ENCODE assay signal across 2 cellular contexts in genomic region chr3:11717768-11718581, GRCh38.
TF ChIP-seq lines count a peak whose summit lies in the region.

No MANE protein-coding gene starts in this region.

TF ChIP-seq in IMR-90, 13 proteins besides CTCF, POLR2A, EP300 and RAD21 (continued from another document):
- TF ChIP-seq FOS (IDR thresholded peaks at IDR 0.05; ENCODE audit: low read depth, low read length) = no peak
- TF ChIP-seq ELK1 (IDR thresholded peaks at IDR 0.05; ENCODE audit: borderline replicate concordance, low read depth, low read length) = no peak
- TF ChIP-seq RCOR1 (IDR thresholded peaks at IDR 0.05; ENCODE audit: insufficient replicate concordance, low read length) = no peak
- TF ChIP-seq MXI1 (IDR thresholded peaks at IDR 0.05; ENCODE audit: borderline replicate concordance, low read depth, low read length) = no peak
- TF ChIP-seq BHLHE40 (IDR thresholded peaks at IDR 0.05; ENCODE audit: low read depth, low read length) = no peak

TF ChIP-seq in K562, 482 proteins besides CTCF, POLR2A, EP300 and RAD21 (continued from another document and continues in another):
- TF ChIP-seq CREB5 (CRISPR knock-in tag; IDR thresholded peaks at IDR 0.05) (no peak), ELF4 (CRISPR knock-in tag; IDR thresholded peaks at IDR 0.05) (no peak), KAT8 (IDR thresholded peaks at IDR 0.05; ENCODE audit: low read depth) (no peak), KLF6 (CRISPR knock-in tag; IDR thresholded peaks at IDR 0.05; ENCODE audit: borderline replicate concordance) (no peak), ATF4 (CRISPR knock-in tag; IDR thresholded peaks at IDR 0.05) (no peak), GABPB2 (CRISPR knock-in tag; conservative IDR thresholded peaks at IDR 0.05) (no peak), VEZF1 (CRISPR knock-in tag; IDR thresholded peaks at IDR 0.05) (no peak), BMI1 (IDR thresholded peaks at IDR 0.05; ENCODE audit: low read length) (peak; percentile 66; the same call in 1 of the 2 replicates), SRSF3 (IDR thresholded peaks at IDR 0.05; ENCODE audit: insufficient read depth, low read length) (no peak), ID3 (CRISPR knock-in tag; IDR thresholded peaks at IDR 0.05) (no peak), ID3 (tag; IDR thresholded peaks at IDR 0.05) (no peak), HNRNPUL1 (IDR thresholded peaks at IDR 0.05; ENCODE audit: low read length) (no peak), OTX1 (CRISPR knock-in tag; IDR thresholded peaks at IDR 0.05) (no peak), TGIF2 (CRISPR knock-in tag; IDR thresholded peaks at IDR 0.05) (no peak), SMARCA5 (IDR thresholded peaks at IDR 0.05) (no peak), MTF1 (CRISPR knock-in tag; IDR thresholded peaks at IDR 0.05; ENCODE audit: borderline replicate concordance) (no peak), PKNOX1 (IDR thresholded peaks at IDR 0.05) (peak; percentile 44; the same call in 1 of the 2 replicates), NFYB (IDR thresholded peaks at IDR 0.05; ENCODE audit: extremely low read depth, insufficient read length) (no peak), YY1 (IDR thresholded peaks at IDR 0.05; ENCODE audit: borderline replicate concordance in 1 of 3, control insufficient read depth in 1 of 3, extremely low read depth in 1 of 3, insufficient read depth in 3 of 3, insufficient read length in 1 of 3, insufficient replicate concordance in 2 of 3, low read depth in 1 of 3, low read length in 2 of 3) (no peak), ZNF551 (CRISPR knock-in tag; IDR thresholded peaks at IDR 0.05) (no peak), ZBTB9 (CRISPR knock-in tag; IDR thresholded peaks at IDR 0.05) (no peak), U2AF2 (optimal IDR thresholded peaks at IDR 0.05; ENCODE audit: low read depth, low read length) (no peak), CBX2 (IDR thresholded peaks at IDR 0.05; ENCODE audit: insufficient read depth, low read length, poor library complexity, severe bottlenecking) (peak; percentile 99), TAF15 (IDR thresholded peaks at IDR 0.05; ENCODE audit: low read depth, low read length) (no peak), E2F6 (IDR thresholded peaks at IDR 0.05; ENCODE audit: borderline replicate concordance in 1 of 2, extremely low read depth in 1 of 2, insufficient read depth in 1 of 2, insufficient read length in 1 of 2, low read depth in 1 of 2, low read length in 1 of 2, poor library complexity in 1 of 2, severe bottlenecking in 1 of 2) (no peak), CBX8 (IDR thresholded peaks at IDR 0.05; ENCODE audit: borderline replicate concordance, extremely low read depth, low read depth, low read length, poor library complexity, severe bottlenecking) (peak; percentile 99), ZNF174 (CRISPR knock-in tag; IDR thresholded peaks at IDR 0.05) (no peak), CEBPB (tag; IDR thresholded peaks at IDR 0.05) (no peak), ELF1 (tag; IDR thresholded peaks at IDR 0.05) (no peak), ESRRA (IDR thresholded peaks at IDR 0.05; ENCODE audit: borderline replicate concordance, low read depth) (no peak), ZNF165 (CRISPR knock-in tag; IDR thresholded peaks at IDR 0.05; ENCODE audit: borderline replicate concordance) (no peak), ZBTB7A (IDR thresholded peaks at IDR 0.05; ENCODE audit: borderline replicate concordance, control insufficient read depth, low read depth, low read length) (no peak), ADNP (tag; IDR thresholded peaks at IDR 0.05) (no peak), RUNX1 (IDR thresholded peaks at IDR 0.05; ENCODE audit: low read depth) (no peak), ZNF212 (CRISPR knock-in tag; IDR thresholded peaks at IDR 0.05) (no peak), THAP7 (CRISPR knock-in tag; IDR thresholded peaks at IDR 0.05) (no peak), SPI1 (IDR thresholded peaks at IDR 0.05; ENCODE audit: borderline replicate concordance, low read depth, low read length) (no peak), MEIS2 (IDR thresholded peaks at IDR 0.05; ENCODE audit: partially characterized antibody) (peak; percentile 55), TCF3 (CRISPR knock-in tag; IDR thresholded peaks at IDR 0.05) (no peak), BCLAF1 (IDR thresholded peaks at IDR 0.05; ENCODE audit: borderline replicate concordance in 1 of 2, control insufficient read depth in 1 of 2, low read depth in 2 of 2, low read length in 1 of 2) (no peak), RNF2 (IDR thresholded peaks at IDR 0.05) (peak; percentile 43; the same call in 1 of the 2 replicates), ILK (tag; IDR thresholded peaks at IDR 0.05; ENCODE audit: borderline replicate concordance, low read depth) (no peak), HOMEZ (CRISPR knock-in tag; IDR thresholded peaks at IDR 0.05) (no peak), EGR1 (conservative IDR thresholded peaks at IDR 0.05) (no peak), E2F3 (CRISPR knock-in tag; IDR thresholded peaks at IDR 0.05) (no peak), POLR3A (IDR thresholded peaks at IDR 0.05; ENCODE audit: borderline replicate concordance, extremely low read depth, insufficient read depth, insufficient read length) (no peak), PBX2 (CRISPR knock-in tag; IDR thresholded peaks at IDR 0.05; ENCODE audit: low read depth) (no peak), PBX2 (tag; conservative IDR thresholded peaks at IDR 0.05; ENCODE audit: low read depth) (peak; percentile 62), ZFP36 (IDR thresholded peaks at IDR 0.05; ENCODE audit: low read depth, low read length, partially characterized antibody) (peak; percentile 66)
